In genomic region chr16:59053911-59054310, GRCh38 we compare ENCODE assay signal across 28 cellular contexts.
"Had no signal": no experiment of that assay in that cellular context is flagged by ENCODE, and none has a peak within 500 bp of the region (broad histone marks: within the 10 kb centered on the region; RNA-seq: fewer than 3 reads in every experiment).

No MANE protein-coding gene starts in this region.

- H3K9me3 ChIP-seq: SK-N-SH had no signal

- H3K27ac ChIP-seq: SJSA1 had no signal

- H3K27me3 ChIP-seq: SJSA1 had no signal

- DNase-seq: activated CD4-positive, alpha-beta memory T cell treated with anti-CD3 and anti-CD28 coated beads for 36 hours; activated CD4-positive, alpha-beta T cell treated with anti-CD3 and anti-CD28 coated beads for 4 hours; activated CD4-positive, alpha-beta T cell treated with anti-CD3 and anti-CD28 coated beads, Interleukin-2, amount 50 U/mL, for 1 hour; activated CD4-positive, CD25-positive, alpha-beta regulatory T cell treated with anti-CD3 and anti-CD28 coated beads, Interleukin-2, amount 50 U/mL, for 72 hours; activated CD8-positive, alpha-beta memory T cell treated with anti-CD3 and anti-CD28 coated beads for 24 hours; activated CD8-positive, alpha-beta memory T cell treated with anti-CD3 and anti-CD28 coated beads, Interleukin-2, amount 10 ng/mL, durations not matched to agents 7 days and 5 days; activated CD8-positive, alpha-beta memory T cell treated with anti-CD3 and anti-CD28 coated beads, Interleukin-2, amount 50 U/mL, for 48 hours; activated effector memory CD4-positive, alpha-beta T cell treated with Interleukin-2 at 50 U/mL for 16 hours; activated naive CD4-positive, alpha-beta T cell treated with anti-CD3 and anti-CD28 coated beads, Interleukin-2, amount 10 ng/mL, durations not matched to agents 7 days and 5 days; activated naive CD8-positive, alpha-beta T cell treated with anti-CD3 and anti-CD28 coated beads, Interleukin-2, amount 50 U/mL, for 24 hours; activated T-cell treated with anti-CD3 and anti-CD28 coated beads, Interleukin-2, amount 50 U/mL, for 48 hours; anterior cingulate cortex; caudate nucleus; cerebellar nuclear complex; Kasumi-1; KG1; MM.1S; NCI-H1092; NCI-H1436 treated with DMSO at 0.1 percent for 48 hours; NCI-H1694 treated with DMSO at 0.1 percent for 48 hours; NCI-H2029; NCI-H345; NCI-H524 treated with DMSO at 0.1 percent for 48 hours; SHP77 treated with DMSO at 0.1 percent for 48 hours; SK-N-SH had no signal

- H3K4me1 ChIP-seq: SJSA1 had no signal

- H3K36me3 ChIP-seq: SJSA1 had no signal

- ATAC-seq: activated CD8-positive, alpha-beta memory T cell treated with anti-CD3 and anti-CD28 coated beads, Interleukin-2, amount 10 ng/mL, durations not matched to agents 7 days and 5 days; activated naive CD8-positive, alpha-beta T cell treated with anti-CD3 and anti-CD28 coated beads, Interleukin-2, amount 50 U/mL, for 24 hours; Panc1; WTC11 had no signal

- H3K4me2 ChIP-seq: SK-N-SH had no signal

- H3K4me3 ChIP-seq: SJSA1 had no signal
